Comparison of ENCODE assay signal across 17 cellular contexts in genomic region chr15:87031545-87032230, GRCh38.
"Had no signal": no experiment of that assay in that cellular context is flagged by ENCODE, and none has a peak within 500 bp of the region (broad histone marks: within the 10 kb centered on the region; RNA-seq: fewer than 3 reads in every experiment).

No MANE protein-coding gene starts in this region.

- H3K9me3 Mint-ChIP-seq: activated T-helper 17 cell treated with anti-CD3 and anti-CD28 coated beads, Interleukin-2, amount 50 U/mL, for 72 hours had no signal

- H3K27ac ChIP-seq: cardiac muscle cell, esophagus muscularis mucosa, ovary, tibial artery, uterus had no signal

- H3K4me3 ChIP-seq: cardiac muscle cell, esophagus muscularis mucosa, mucosa of descending colon, ovary, tibial artery, uterus had no signal

- H3K36me3 ChIP-seq: cardiac muscle cell, esophagus muscularis mucosa, ovary, tibial artery, uterus had no signal

- H3K27ac Mint-ChIP-seq: activated T-helper 17 cell treated with anti-CD3 and anti-CD28 coated beads, Interleukin-2, amount 50 U/mL, for 72 hours; immature natural killer cell; naive thymus-derived CD4-positive, alpha-beta T cell had no signal

- H3K27me3 Mint-ChIP-seq: activated T-helper 17 cell treated with anti-CD3 and anti-CD28 coated beads, Interleukin-2, amount 50 U/mL, for 72 hours had no signal

- H3K4me1 ChIP-seq: tibial artery had no signal

- H3K4me3 Mint-ChIP-seq: activated T-helper 17 cell treated with anti-CD3 and anti-CD28 coated beads, Interleukin-2, amount 50 U/mL, for 72 hours; immature natural killer cell; naive thymus-derived CD4-positive, alpha-beta T cell had no signal

- H3K36me3 Mint-ChIP-seq: immature natural killer cell; naive thymus-derived CD4-positive, alpha-beta T cell had no signal

- DNase-seq: activated CD4-positive, CD25-positive, alpha-beta regulatory T cell treated with anti-CD3 and anti-CD28 coated beads, Interleukin-2, amount 50 U/mL, for 72 hours; activated naive CD4-positive, alpha-beta T cell treated with Interleukin-2 at 50 U/mL for 16 hours; aorta; foreskin melanocyte; immature natural killer cell; left colon; mucosa of descending colon; naive thymus-derived CD4-positive, alpha-beta T cell; ovary; stimulated activated CD4-positive, alpha-beta T cell treated with anti-CD3 and anti-CD28 coated beads, Interleukin-2, amount 100 ng/mL, for 24 hours; T-helper 1 cell; T1000; tibial artery; uterus had no signal

- H3K9me3 ChIP-seq: esophagus muscularis mucosa, ovary, tibial artery, uterus had no signal

- H3K4me1 Mint-ChIP-seq: activated T-helper 17 cell treated with anti-CD3 and anti-CD28 coated beads, Interleukin-2, amount 50 U/mL, for 72 hours; immature natural killer cell; naive thymus-derived CD4-positive, alpha-beta T cell had no signal

- H3K27me3 ChIP-seq: cardiac muscle cell, esophagus muscularis mucosa, ovary, uterus had no signal

- ATAC-seq: activated T-helper 17 cell treated with anti-CD3 and anti-CD28 coated beads, Interleukin-2, amount 50 U/mL, for 72 hours; left colon; mucosa of descending colon; naive thymus-derived CD4-positive, alpha-beta T cell had no signal
